In the genomic region with DNA sequence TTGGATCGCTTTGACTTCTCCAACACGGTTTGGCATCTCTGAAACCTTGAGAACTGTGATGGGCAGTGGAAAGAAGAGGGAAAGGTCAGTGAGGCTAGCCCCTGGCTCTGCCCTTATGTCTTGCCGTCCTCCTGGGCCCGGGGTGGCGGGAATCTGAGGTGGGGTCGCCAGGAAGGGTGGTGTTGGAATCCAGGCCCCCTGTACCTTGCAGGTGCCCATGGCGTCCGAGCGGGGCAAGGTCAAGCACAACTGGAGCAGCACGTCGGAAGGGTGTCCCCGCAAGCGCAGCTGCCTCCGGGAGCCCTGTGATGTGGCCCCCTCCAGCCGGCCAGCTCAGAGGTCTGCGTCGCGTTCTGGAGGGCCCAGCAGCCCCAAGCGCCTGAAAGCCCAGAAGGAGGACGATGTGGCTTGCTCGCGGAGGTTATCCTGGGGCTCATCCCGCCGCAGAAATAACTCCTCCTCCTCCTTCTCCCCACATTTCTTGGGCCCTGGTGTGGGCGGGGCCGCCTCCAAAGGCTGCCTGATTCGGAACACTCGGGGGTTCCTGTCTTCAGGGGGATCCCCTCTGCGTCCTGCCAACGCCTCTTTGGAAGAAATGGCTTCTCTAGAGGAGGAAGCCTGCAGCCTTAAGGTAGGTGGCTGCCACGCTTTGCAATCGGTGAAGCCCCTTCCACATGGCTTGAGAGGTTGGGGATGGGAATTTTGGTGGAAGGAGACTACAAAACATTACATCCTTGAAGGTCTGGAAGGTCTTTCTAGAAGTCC, we compare ENCODE assay signal across 8 cellular contexts. TPM values are rescaled to one million over a fixed set of nuclear protein-coding genes. Genes with fewer than 3 reads are reported as not detected.
DNase-seq lines count a peak whose midpoint lies in the region; ATAC-seq lines count a peak whose summit lies in the region.

No MANE protein-coding gene starts in this region.

- DNase-seq in ELF-1 (ENCODE audit: low read depth, low spot score) (peak; percentile 60), NCI-H446 treated with DMSO at 0.1 percent for 48 hours (lab: John Stamatoyannopoulos, UW) (no peak), LoVo (ENCODE audit: low spot score) (no peak)
- DNase-seq in Jurkat, Clone E6-1 (ENCODE audit: low read depth, low spot score), result no peak
- DNase-seq in activated CD4-positive, alpha-beta memory T cell treated with anti-CD3 and anti-CD28 coated beads, Interleukin-2, amount 10 ng/mL, durations not matched to agents 7 days and 5 days, result peak; percentile 66
- peak in 2 of 3 experiments; percentile 21 to 31 for DNase-seq in effector memory CD8-positive, alpha-beta T cell
- peak in 5 of 6 experiments; percentile 12 to 54 (median 36) for DNase-seq in stimulated activated naive CD4-positive, alpha-beta T cell (lab: John Stamatoyannopoulos, UW)

- H3K4me3 ChIP-seq in Jurkat, Clone E6-1 (ENCODE audit: low read length), result peak overlapping the region; percentile 97
- peak overlapping the region; percentile 77 to 90 for H3K4me3 ChIP-seq in mucosa of rectum (ENCODE audit: low read length in 2 of 2)

- peaks cover 70% of the 10 kb centered on the region for H3K36me3 Mint-ChIP-seq in activated CD4-positive, alpha-beta memory T cell treated with anti-CD3 and anti-CD28 coated beads, Interleukin-2, amount 10 ng/mL, durations not matched to agents 7 days and 5 days (ENCODE audit: low read depth)
- peaks cover 41% of the 10 kb centered on the region for H3K36me3 Mint-ChIP-seq in effector memory CD8-positive, alpha-beta T cell (ENCODE audit: insufficient read depth)

- H3K27ac Mint-ChIP-seq in activated CD4-positive, alpha-beta memory T cell treated with anti-CD3 and anti-CD28 coated beads, Interleukin-2, amount 10 ng/mL, durations not matched to agents 7 days and 5 days, result peak overlapping the region; percentile 88
- peak overlapping the region; percentile 90 to 91 for H3K27ac Mint-ChIP-seq in effector memory CD8-positive, alpha-beta T cell

- H3K9me3 Mint-ChIP-seq in activated CD4-positive, alpha-beta memory T cell treated with anti-CD3 and anti-CD28 coated beads, Interleukin-2, amount 10 ng/mL, durations not matched to agents 7 days and 5 days, result peaks cover 21% of the 10 kb centered on the region
- H3K9me3 Mint-ChIP-seq in effector memory CD8-positive, alpha-beta T cell, result no peaks in the 10 kb centered on the region

- no peaks in the 10 kb centered on the region for H3K27me3 Mint-ChIP-seq in activated CD4-positive, alpha-beta memory T cell treated with anti-CD3 and anti-CD28 coated beads, Interleukin-2, amount 10 ng/mL, durations not matched to agents 7 days and 5 days
- H3K27me3 Mint-ChIP-seq in effector memory CD8-positive, alpha-beta T cell, result no peaks in the 10 kb centered on the region

- peaks cover 58% of the 10 kb centered on the region for H3K4me1 Mint-ChIP-seq in activated CD4-positive, alpha-beta memory T cell treated with anti-CD3 and anti-CD28 coated beads, Interleukin-2, amount 10 ng/mL, durations not matched to agents 7 days and 5 days
- H3K4me1 Mint-ChIP-seq in effector memory CD8-positive, alpha-beta T cell (ENCODE audit: low read depth in 2 of 2), result peaks cover 49 to 52% of the 10 kb centered on the region in 2 donors

- H3K27me3 ChIP-seq in mucosa of rectum (ENCODE audit: control insufficient read depth in 2 of 2, insufficient read depth in 2 of 2, low read length in 2 of 2), result no peaks in the 10 kb centered on the region

- H3K4me3 Mint-ChIP-seq in activated CD4-positive, alpha-beta memory T cell treated with anti-CD3 and anti-CD28 coated beads, Interleukin-2, amount 10 ng/mL, durations not matched to agents 7 days and 5 days, result peak overlapping the region; percentile 98
- H3K4me3 Mint-ChIP-seq in effector memory CD8-positive, alpha-beta T cell, result peak overlapping the region; percentile 98 to 99

- POLR2A ChIA-PET in activated CD4-positive, alpha-beta memory T cell treated with anti-CD3 and anti-CD28 coated beads, Interleukin-2, amount 10 ng/mL, durations not matched to agents 7 days and 5 days (lab: Charles Lee), result interaction anchor here (0.9 to 3.6 kb wide), 21 partner anchors 7 to 262 kb away, joined by 3 to 22 read pairs (median 5); a partner anchor contains a TSS

- H3K27ac ChIP-seq in mucosa of rectum (ENCODE audit: low read depth in 2 of 2, low read length in 2 of 2), result peak overlapping the region; percentile 75 to 82

- peak overlapping the region; percentile 75 to 94 for H3K9ac ChIP-seq in mucosa of rectum (ENCODE audit: low read depth in 1 of 2, low read length in 2 of 2)

- CTCF ChIA-PET in activated CD4-positive, alpha-beta memory T cell treated with anti-CD3 and anti-CD28 coated beads, Interleukin-2, amount 10 ng/mL, durations not matched to agents 7 days and 5 days (lab: Charles Lee), result interaction anchor here (0.6 to 3.8 kb wide), 5 partner anchors 11 to 134 kb away, joined by 3 to 27 read pairs (median 7); no protein-coding TSS in a partner anchor

- peaks cover 11 to 19% of the 10 kb centered on the region in 2 donors for H3K36me3 ChIP-seq in mucosa of rectum (ENCODE audit: control insufficient read depth in 2 of 2, insufficient read depth in 2 of 2, low read length in 2 of 2)

- no peaks in the 10 kb centered on the region for H3K9me3 ChIP-seq in mucosa of rectum (ENCODE audit: control insufficient read depth in 2 of 2, low read length in 2 of 2)

- peaks cover 18 to 27% of the 10 kb centered on the region in 2 donors for H3K4me1 ChIP-seq in mucosa of rectum (ENCODE audit: control insufficient read depth in 2 of 2, insufficient read depth in 2 of 2, low read length in 2 of 2)

- ATAC-seq in effector memory CD8-positive, alpha-beta T cell (replicated peaks), result peak; percentile 17

RNA-seq across cellular contexts. Expression of a gene that starts 0.9 kb away (rescaled TPM):
- polyA plus RNA-seq in Jurkat, Clone E6-1 (2012; ENCODE audit: insufficient read depth, insufficient read length), result 31.2 TPM
- 10 to 100 TPM; 57.1 to 59.5 TPM for total RNA-seq in activated CD4-positive, alpha-beta memory T cell treated with anti-CD3 and anti-CD28 coated beads, Interleukin-2, amount 10 ng/mL, durations not matched to agents 7 days and 5 days

RNA-seq across cellular contexts. Expression of a gene that starts 43.6 kb away (rescaled TPM):
- polyA plus RNA-seq in Jurkat, Clone E6-1 (2012; ENCODE audit: insufficient read depth, insufficient read length), result 2.2 TPM
- total RNA-seq in activated CD4-positive, alpha-beta memory T cell treated with anti-CD3 and anti-CD28 coated beads, Interleukin-2, amount 10 ng/mL, durations not matched to agents 7 days and 5 days, result under 1 TPM; 0.91 to 0.95 TPM

Comparison
In these comparisons a context has a peak if more than half of its experiments do, and no peak if none do; other contexts are left out.
1. DNase-seq: peak in ELF-1 (single experiment), activated CD4-positive, alpha-beta memory T cell treated with anti-CD3 and anti-CD28 coated beads, Interleukin-2, amount 10 ng/mL, durations not matched to agents 7 days and 5 days (single experiment), effector memory CD8-positive, alpha-beta T cell (2 of 3) and stimulated activated naive CD4-positive, alpha-beta T cell (5 of 6); none in Jurkat, Clone E6-1 (single experiment), NCI-H446 treated with DMSO at 0.1 percent for 48 hours (single experiment) and LoVo (single experiment).